Comparison of ENCODE assay signal across 8 cellular contexts in the genomic region with DNA sequence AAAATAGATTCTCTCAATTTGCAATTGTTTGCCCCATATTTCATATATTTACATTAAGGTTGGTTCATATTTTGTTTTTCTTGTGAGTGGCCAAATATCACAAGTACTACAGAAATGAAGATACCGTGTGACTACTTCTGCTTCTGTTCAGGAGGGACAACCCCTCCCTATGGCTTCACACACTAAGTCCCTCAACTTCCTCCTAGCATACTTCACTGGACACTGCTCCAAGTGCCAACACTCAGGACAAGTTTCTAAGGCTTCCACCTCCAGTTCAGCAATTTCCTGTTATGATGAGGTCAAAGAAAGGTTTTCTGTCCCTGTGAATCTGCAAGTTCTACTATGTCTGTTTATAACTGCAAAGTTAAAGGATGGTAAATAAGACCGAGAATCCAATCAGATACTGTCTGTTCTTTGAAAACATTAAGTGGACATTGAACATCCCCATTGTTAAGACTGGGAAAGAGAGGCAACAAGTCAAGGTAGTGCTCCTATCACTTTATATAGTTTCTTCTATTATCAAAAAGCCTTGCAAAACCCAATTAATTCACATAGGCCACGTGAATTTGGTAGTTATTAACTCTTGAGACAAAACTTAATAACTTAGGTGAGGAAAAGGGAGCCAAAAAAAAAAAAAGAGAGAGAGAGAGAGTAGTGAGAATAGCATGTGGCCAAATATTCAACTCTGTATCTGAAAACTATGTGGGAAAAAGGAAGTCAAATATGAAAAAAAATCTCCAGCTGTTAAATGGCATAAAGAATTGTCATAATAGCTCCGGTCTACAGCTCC.
A peak's percentile ranks its signal among the peaks of the same experiment; 100 is the strongest.
DNase-seq lines count a peak whose midpoint lies in the region; ATAC-seq and TF ChIP-seq lines count a peak whose summit lies in the region.

No MANE protein-coding gene starts in this region.

- H3K4me1 ChIP-seq in stomach, result peaks cover 0 to 16% (median 7%) of the 10 kb centered on the region in 4 donors

- DNase-seq in OCI-M1 (lab: John Stamatoyannopoulos, UW) (peak; percentile 78), germinal center (ENCODE audit: low spot score) (peak; percentile 15), stomach (no peak), posterior cingulate gyrus (no peak), NCI-H774 (lab: John Stamatoyannopoulos, UW) (no peak), retina (no peak)

- WGBS in stomach, 5 donors, result 21 to 30% (median 28%) methylated on average over 4 of the region's 4 CpGs

- peak overlapping the region; percentile 11 to 31 (median 18) for H3K4me3 ChIP-seq in stomach

- H3K9me3 ChIP-seq in stomach, result no peaks in the 10 kb centered on the region

- no peaks in the 10 kb centered on the region for H3K36me3 ChIP-seq in stomach

- H3K27ac ChIP-seq in stomach, result peak overlapping the region in 2 of 5 donors; percentile 13 to 53

- no peak for TF ChIP-seq CTCF in stomach (IDR thresholded peaks at IDR 0.05)

- ATAC-seq in GM18858 (IDR thresholded peaks at IDR 0.05; ENCODE audit: unreplicated experiment), result peak; percentile 99
- peak; percentile 98 for ATAC-seq in HG02623 (IDR thresholded peaks at IDR 0.05; ENCODE audit: unreplicated experiment)

- intact Hi-C loops in stomach (cut with DNase I; ENCODE audit: low total_unique reads), result no loop called here
- intact Hi-C loops in posterior cingulate gyrus (cut with DNase I), result no loop called here

- no peak for TF ChIP-seq POLR2A in stomach (IDR thresholded peaks at IDR 0.05)

- no peak for TF ChIP-seq EP300 in stomach (IDR thresholded peaks at IDR 0.05)

- H3K27me3 ChIP-seq in stomach, result no peaks in the 10 kb centered on the region

Comparison
In these comparisons a context has a peak if more than half of its experiments do, and no peak if none do; other contexts are left out.
1. DNase-seq: peak in OCI-M1 (single experiment) and germinal center (single experiment); none in stomach (single experiment), posterior cingulate gyrus (0 of 10), NCI-H774 (single experiment) and retina (single experiment).